7 cellular contexts compared by ENCODE assay signal in genomic region chr5:111278824-111279504, GRCh38. TPM values are rescaled to one million over a fixed set of nuclear protein-coding genes. Genes with fewer than 3 reads are reported as not detected.
DNase-seq lines count a peak whose midpoint lies in the region; TF ChIP-seq lines count a peak whose summit lies in the region.

No MANE protein-coding gene starts in this region.

- H3K36me3 ChIP-seq in MG63 = no peaks in the 10 kb centered on the region

- no peak overlapping the region for H3K4me3 ChIP-seq in MG63

- peaks cover 5% of the 10 kb centered on the region for H3K27me3 ChIP-seq in MG63

- peak; percentile 75 for TF ChIP-seq CTCF in GM13977 (IDR thresholded peaks at IDR 0.05; ENCODE audit: extremely low read depth, insufficient read depth, missing control alignments)

- no peaks in the 10 kb centered on the region for H3K9me3 ChIP-seq in MG63

- DNase-seq in GM13977 (ENCODE audit: low spot score) (peak; percentile 49), HCEC 1CT (peak; percentile 9), MG63 (peak; percentile 60), myocyte (ENCODE audit: low read depth) (peak; percentile 36)
- DNase-seq in activated CD4-positive, alpha-beta T cell treated with anti-CD3 and anti-CD28 coated beads, Interleukin-2, amount 50 U/mL, for 4 hours = peak; percentile 90 to 92
- peak; percentile 88 for DNase-seq in effector CD4-positive, alpha-beta T cell
- DNase-seq in stimulated activated naive CD4-positive, alpha-beta T cell (lab: John Stamatoyannopoulos, UW) = peak; percentile 66 to 90 (median 80)

- in situ Hi-C loops in GM13977 (cut with MboI; ENCODE audit: low pct_unique_long_range_greater_than_20kb, low sequenced_read_pairs, unreplicated experiment) = no loop called here

RNA-seq across cellular contexts. Expression of gene CAMK4, which starts 54.8 kb away (rescaled TPM):
- total RNA-seq in MG63 (2014; rRNA removed; shearing (Covaris generic); ENCODE audit: low replicate concordance) = 0.02 TPM in 1 of 2 replicates, not detected in the other
- total RNA-seq in myocyte = 0.19 and 0.42 TPM in 2 replicates
- 0.09 TPM for polyA plus RNA-seq in myocyte (2012)

Comparison
In these comparisons a context has a peak if more than half of its experiments do, and no peak if none do; other contexts are left out.
1. DNase-seq: peak in every context shown above with its lines; median percentile 91 in activated CD4-positive, alpha-beta T cell treated with anti-CD3 and anti-CD28 coated beads, Interleukin-2, amount 50 U/mL, for 4 hours; 88 in effector CD4-positive, alpha-beta T cell; 80 in stimulated activated naive CD4-positive, alpha-beta T cell; 60 in MG63; 49 in GM13977; 36 in myocyte; 9 in HCEC 1CT.